11 cellular contexts compared by ENCODE assay signal in the genomic region with DNA sequence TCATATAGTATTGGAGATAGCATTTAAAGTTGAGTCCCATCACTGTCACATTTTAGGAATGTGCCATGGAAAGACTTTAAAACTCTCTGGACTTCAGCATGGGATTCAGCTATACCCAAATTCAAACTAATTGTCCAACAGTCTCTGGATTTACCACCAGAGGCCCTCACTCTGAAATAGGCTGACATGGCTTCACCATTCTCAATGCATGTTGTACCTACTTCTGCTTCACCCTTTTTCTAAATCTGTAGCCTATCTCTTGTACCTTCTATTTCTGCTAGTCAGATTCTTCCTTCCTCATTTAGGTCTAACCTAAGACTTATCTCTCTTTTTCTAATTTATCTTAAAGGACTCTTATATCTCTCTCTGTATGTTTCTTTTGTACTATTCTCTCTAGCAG.
DNase-seq lines count a peak whose midpoint lies in the region; ATAC-seq and TF ChIP-seq lines count a peak whose summit lies in the region.
"Had no signal": no experiment of that assay in that cellular context is flagged by ENCODE, and none has a peak within 500 bp of the region (broad histone marks: within the 10 kb centered on the region; RNA-seq: fewer than 3 reads in every experiment).

No MANE protein-coding gene starts in this region.

- CTCF ChIA-PET in A673 (lab: Charles Lee) = interaction anchor here (0.6 to 0.8 kb wide), 2 partner anchors 15 to 444 kb away, joined by 3 to 5 read pairs; no protein-coding TSS in a partner anchor

- no peaks in the 10 kb centered on the region for H3K36me3 Mint-ChIP-seq in activated CD4-positive, alpha-beta T cell treated with anti-CD3 and anti-CD28 coated beads, Interleukin-2, amount 10 ng/mL, durations not matched to agents 24 days and 14 days (ENCODE audit: low read depth)

- H3K36me3 ChIP-seq in A673 (ENCODE audit: insufficient read depth, low read length, poor library complexity, severe bottlenecking) (no peaks in the 10 kb centered on the region), MM.1S (replicated peaks; ENCODE audit: insufficient read depth, low read length) (no peaks in the 10 kb centered on the region), endocrine pancreas (ENCODE audit: control insufficient read depth, insufficient read depth, low read length) (no peaks in the 10 kb centered on the region), spleen (no peaks in the 10 kb centered on the region)

- H3K9me2 ChIP-seq in MM.1S (replicated peaks; ENCODE audit: insufficient read depth, low read length) = no peaks in the 10 kb centered on the region

- no peak overlapping the region for H3K4me3 ChIP-seq in A673 (ENCODE audit: low read depth, low read length, poor library complexity, severe bottlenecking)
- no peak overlapping the region for H3K4me3 ChIP-seq in MM.1S (ENCODE audit: low read length)
- H3K4me3 ChIP-seq in endocrine pancreas (ENCODE audit: control insufficient read depth, insufficient read depth, low read length) = peak overlapping the region; percentile 74
- no peak overlapping the region for H3K4me3 ChIP-seq in spleen
- H3K4me3 ChIP-seq: testis had no signal

- no peak for TF ChIP-seq POLR2A in spleen (IDR thresholded peaks at IDR 0.05)

- H3K9me3 ChIP-seq in A673 (ENCODE audit: low read depth, low read length, poor library complexity, severe bottlenecking) (no peaks in the 10 kb centered on the region), MM.1S (replicated peaks; ENCODE audit: insufficient read depth, low read length) (no peaks in the 10 kb centered on the region), endocrine pancreas (ENCODE audit: control insufficient read depth, low read length) (no peaks in the 10 kb centered on the region), spleen (no peaks in the 10 kb centered on the region)
- H3K9me3 ChIP-seq: testis had no signal

- ATAC-seq in GM21825 (IDR thresholded peaks at IDR 0.05; ENCODE audit: unreplicated experiment) = no peak
- ATAC-seq: activated T-cell treated with anti-CD3 and anti-CD28 coated beads, Interleukin-2, amount 50 U/mL, for 72 hours had no signal

- H3K79me2 ChIP-seq in MM.1S (ENCODE audit: low read length) = no peaks in the 10 kb centered on the region

- no peaks in the 10 kb centered on the region for H3F3A ChIP-seq in MM.1S (ENCODE audit: insufficient read depth, low read length)

- no peak overlapping the region for H3K4me3 Mint-ChIP-seq in activated CD4-positive, alpha-beta T cell treated with anti-CD3 and anti-CD28 coated beads, Interleukin-2, amount 10 ng/mL, durations not matched to agents 24 days and 14 days
- H3K4me3 Mint-ChIP-seq: activated T-cell treated with anti-CD3 and anti-CD28 coated beads, Interleukin-2, amount 50 U/mL, for 72 hours; T-helper 1 cell treated with Interleukin-12 subunit alpha and Interleukin-12 subunit beta and Interleukin-4 antibody, amounts not matched to agents 30 μg/mL and 1 μg/mL, for 36 hours had no signal

- H3K27ac ChIP-seq in A673 (ENCODE audit: low read depth, low read length, poor library complexity, severe bottlenecking) (no peak overlapping the region), MM.1S (ENCODE audit: low read length) (no peak overlapping the region), spleen (no peak overlapping the region)
- H3K27ac ChIP-seq: testis had no signal

- H3K27me3 ChIP-seq in A673 (replicated peaks; ENCODE audit: insufficient read depth, low read depth, low read length, poor library complexity) (no peaks in the 10 kb centered on the region), MM.1S (replicated peaks; ENCODE audit: insufficient read depth, low read length) (no peaks in the 10 kb centered on the region), endocrine pancreas (ENCODE audit: control insufficient read depth, insufficient read depth, low read length) (no peaks in the 10 kb centered on the region), spleen (replicated peaks in 1 of 7) (no peaks in the 10 kb centered on the region)
- H3K27me3 ChIP-seq: testis had no signal

- H4K20me1 ChIP-seq in MM.1S (ENCODE audit: insufficient read depth, low read length) = no peaks in the 10 kb centered on the region

- BruUV-seq in A673 (replicated peaks; lab: Mats Ljungman, UMichigan) = no TSS peak

- H3K4me2 ChIP-seq in MM.1S (ENCODE audit: low read depth, low read length) = no peak overlapping the region

- H3K9ac ChIP-seq in MM.1S (ENCODE audit: low read length) (no peak overlapping the region), endocrine pancreas (ENCODE audit: control insufficient read depth, insufficient read depth, low read length) (no peak overlapping the region)

- H3K27me3 Mint-ChIP-seq in activated CD4-positive, alpha-beta T cell treated with anti-CD3 and anti-CD28 coated beads, Interleukin-2, amount 10 ng/mL, durations not matched to agents 24 days and 14 days = no peaks in the 10 kb centered on the region

- TF ChIP-seq CTCF in A673 (conservative IDR thresholded peaks at IDR 0.05; ENCODE audit: low read depth, low read length) (peak; percentile 64), MM.1S (IDR thresholded peaks at IDR 0.05; ENCODE audit: low read length) (peak; percentile 50), GM20000 (IDR thresholded peaks at IDR 0.05; ENCODE audit: extremely low read depth, missing control alignments) (no peak), spleen (IDR thresholded peaks at IDR 0.05 in 8 of 11, conservative IDR thresholded peaks at IDR 0.05 in 3 of 11) (no peak)

- no peak overlapping the region for H3K27ac Mint-ChIP-seq in activated CD4-positive, alpha-beta T cell treated with anti-CD3 and anti-CD28 coated beads, Interleukin-2, amount 10 ng/mL, durations not matched to agents 24 days and 14 days
- H3K27ac Mint-ChIP-seq: activated T-cell treated with anti-CD3 and anti-CD28 coated beads, Interleukin-2, amount 50 U/mL, for 72 hours; T-helper 1 cell treated with Interleukin-12 subunit alpha and Interleukin-12 subunit beta and Interleukin-4 antibody, amounts not matched to agents 30 μg/mL and 1 μg/mL, for 36 hours had no signal

- no peak overlapping the region for H2AFZ ChIP-seq in MM.1S (ENCODE audit: low read length)

- no peaks in the 10 kb centered on the region for H3K4me1 Mint-ChIP-seq in activated CD4-positive, alpha-beta T cell treated with anti-CD3 and anti-CD28 coated beads, Interleukin-2, amount 10 ng/mL, durations not matched to agents 24 days and 14 days

- H3K4me1 ChIP-seq in A673 (ENCODE audit: insufficient read depth, low read length, poor library complexity, severe bottlenecking) = no peaks in the 10 kb centered on the region
- peaks cover 10% of the 10 kb centered on the region for H3K4me1 ChIP-seq in MM.1S (ENCODE audit: low read length)
- H3K4me1 ChIP-seq in endocrine pancreas (ENCODE audit: control insufficient read depth, insufficient read depth, low read length) = peaks cover 10% of the 10 kb centered on the region
- no peaks in the 10 kb centered on the region for H3K4me1 ChIP-seq in spleen
- H3K4me1 ChIP-seq: testis had no signal

- DNase-seq in A673 (ENCODE audit: low spot score) (peak; percentile 58), ELR (ENCODE audit: low read depth) (peak; percentile 13), MM.1S (peak; percentile 30), GM20000 (ENCODE audit: low spot score) (no peak), spleen (no peak)
- no peak for DNase-seq in activated CD4-positive, alpha-beta T cell treated with anti-CD3 and anti-CD28 coated beads, Interleukin-2, amount 10 ng/mL, durations not matched to agents 24 days and 14 days
- DNase-seq: activated T-cell treated with anti-CD3 and anti-CD28 coated beads, Interleukin-2, amount 50 U/mL, for 72 hours; testis had no signal

- POLR2A ChIA-PET in A673 (lab: Charles Lee; ENCODE audit: low non-redundant PET) = no interaction called here

- no peaks in the 10 kb centered on the region for H3K9me3 Mint-ChIP-seq in activated CD4-positive, alpha-beta T cell treated with anti-CD3 and anti-CD28 coated beads, Interleukin-2, amount 10 ng/mL, durations not matched to agents 24 days and 14 days
- H3K9me3 Mint-ChIP-seq: T-helper 1 cell treated with Interleukin-12 subunit alpha and Interleukin-12 subunit beta and Interleukin-4 antibody, amounts not matched to agents 30 μg/mL and 1 μg/mL, for 36 hours had no signal

- intact Hi-C loops in A673 (cut with micrococcal nuclease; ENCODE audit: unreplicated experiment) (loop anchor here (5.0 kb wide), 2 partner anchors 444 to 1024 kb away; no protein-coding TSS in a partner anchor), spleen (cut with DNase I; ENCODE audit: low total_unique reads) (no loop called here)
- intact Hi-C loops in activated CD4-positive, alpha-beta T cell treated with anti-CD3 and anti-CD28 coated beads, Interleukin-2, amount 10 ng/mL, durations not matched to agents 24 days and 14 days (cut with micrococcal nuclease) = no loop called here

Comparison
In these comparisons a context has a peak if more than half of its experiments do, and no peak if none do; other contexts are left out.
1. DNase-seq: peak in A673 (single experiment), ELR (single experiment) and MM.1S (single experiment); none in activated CD4-positive, alpha-beta T cell treated with anti-CD3 and anti-CD28 coated beads, Interleukin-2, amount 10 ng/mL, durations not matched to agents 24 days and 14 days (single experiment), GM20000 (single experiment) and spleen (single experiment).
2. CTCF ChIP-seq: peak in A673 (single experiment) and MM.1S (single experiment); none in GM20000 (single experiment) and spleen (0 of 11).